ENCODE assay signal across 24 cellular contexts in genomic region chr21:16304700-16305099, GRCh38.
DNase-seq lines count a peak whose midpoint lies in the region; ATAC-seq and TF ChIP-seq lines count a peak whose summit lies in the region.
"Had no signal": no experiment of that assay in that cellular context is flagged by ENCODE, and none has a peak within 500 bp of the region (broad histone marks: within the 10 kb centered on the region; RNA-seq: fewer than 3 reads in every experiment).

No MANE protein-coding gene starts in this region.

- H3K36me3 Mint-ChIP-seq in endodermal cell (ENCODE audit: low read depth) (no peaks in the 10 kb centered on the region), neural crest cell (ENCODE audit: low read depth) (peaks cover 2% of the 10 kb centered on the region)
- H3K36me3 Mint-ChIP-seq in naive thymus-derived CD8-positive, alpha-beta T cell, result no peaks in the 10 kb centered on the region

- H3K4me3 ChIP-seq in adrenal gland (peak overlapping the region in 1 of 4 donors; percentile 38), endodermal cell (ENCODE audit: low read length) (no peak overlapping the region)
- H3K4me3 ChIP-seq: colonic mucosa, left lung, pancreas, stomach had no signal

- no peak for ATAC-seq in naive thymus-derived CD8-positive, alpha-beta T cell
- no peak for ATAC-seq in HG03457 (IDR thresholded peaks at IDR 0.05; ENCODE audit: unreplicated experiment)
- ATAC-seq: left lung, pancreas, T-helper 17 cell had no signal

- no peaks in the 10 kb centered on the region for H3K9me3 Mint-ChIP-seq in endodermal cell
- H3K9me3 Mint-ChIP-seq in neural crest cell, result peaks cover 2% of the 10 kb centered on the region
- no peaks in the 10 kb centered on the region for H3K9me3 Mint-ChIP-seq in naive thymus-derived CD8-positive, alpha-beta T cell

- DNase-seq in adrenal gland (no peak), endodermal cell (no peak), neural crest cell (ENCODE audit: low read depth, low spot score) (no peak), dermis blood vessel endothelial cell (no peak)
- DNase-seq in naive thymus-derived CD8-positive, alpha-beta T cell, result no peak
- DNase-seq: activated CD4-positive, alpha-beta T cell treated with anti-CD3 and anti-CD28 coated beads, Interleukin-2, amount 50 U/mL, for 4 hours; activated T-cell treated with anti-CD3 and anti-CD28 coated beads for 4 hours; AML-193; amygdala; colonic mucosa; DMS79; IMR-90; left lung; NCI-H1694; NCI-H748 treated with DMSO at 0.1 percent for 48 hours; pancreas; small intestine; stimulated activated CD4-positive, alpha-beta T cell treated with anti-CD3 and anti-CD28 coated beads, Interleukin-2, amount 100 ng/mL, for 48 hours; stomach; T-helper 17 cell had no signal

- 62 to 70% (median 65%) methylated on average over 5 of the region's 5 CpGs for WGBS in adrenal gland, 4 donors
- 85 to 92% methylated on average over 3 to 5 of the region's 5 CpGs for WGBS in endodermal cell (ENCODE audit: insufficient coverage in 1 of 2, insufficient read length in 1 of 2), 2 experiments

- intact Hi-C loops in adrenal gland (cut with DNase I), result no loop called here

- H3K9me3 ChIP-seq in adrenal gland (replicated peaks in 1 of 3) (no peaks in the 10 kb centered on the region), endodermal cell (ENCODE audit: control insufficient read depth, low read length) (no peaks in the 10 kb centered on the region)
- H3K9me3 ChIP-seq: colonic mucosa, left lung, pancreas, stomach had no signal

- H3K27me3 ChIP-seq in adrenal gland (no peaks in the 10 kb centered on the region), endodermal cell (ENCODE audit: control insufficient read depth, insufficient read depth, low read length, poor library complexity, severe bottlenecking) (no peaks in the 10 kb centered on the region)
- H3K27me3 ChIP-seq: colonic mucosa, left lung, stomach had no signal

- H3K36me3 ChIP-seq in adrenal gland (replicated peaks in 1 of 2) (no peaks in the 10 kb centered on the region), endodermal cell (ENCODE audit: control insufficient read depth, insufficient read depth, low read length) (no peaks in the 10 kb centered on the region)
- H3K36me3 ChIP-seq: colonic mucosa, left lung, pancreas, stomach had no signal

- TF ChIP-seq POLR2A in adrenal gland (IDR thresholded peaks at IDR 0.05), result no peak

- H3K4me3 Mint-ChIP-seq in endodermal cell, result no peak overlapping the region
- H3K4me3 Mint-ChIP-seq in neural crest cell, result peak overlapping the region; percentile 14
- no peak overlapping the region for H3K4me3 Mint-ChIP-seq in naive thymus-derived CD8-positive, alpha-beta T cell
- H3K4me3 Mint-ChIP-seq: T-helper 17 cell had no signal

- H3K27me3 Mint-ChIP-seq in endodermal cell (ENCODE audit: insufficient read depth), result no peaks in the 10 kb centered on the region
- no peaks in the 10 kb centered on the region for H3K27me3 Mint-ChIP-seq in neural crest cell (ENCODE audit: low read depth)
- H3K27me3 Mint-ChIP-seq in naive thymus-derived CD8-positive, alpha-beta T cell, result no peaks in the 10 kb centered on the region

- H3K4me1 Mint-ChIP-seq in endodermal cell, result peaks cover 3% of the 10 kb centered on the region
- H3K4me1 Mint-ChIP-seq in neural crest cell, result peaks cover 58% of the 10 kb centered on the region
- H3K4me1 Mint-ChIP-seq in naive thymus-derived CD8-positive, alpha-beta T cell, result no peaks in the 10 kb centered on the region

- H3K27ac Mint-ChIP-seq in endodermal cell (no peak overlapping the region), neural crest cell (ENCODE audit: unreplicated experiment) (no peak overlapping the region)
- no peak overlapping the region for H3K27ac Mint-ChIP-seq in naive thymus-derived CD8-positive, alpha-beta T cell
- H3K27ac Mint-ChIP-seq: T-helper 17 cell had no signal

- H3K9ac ChIP-seq in endodermal cell (ENCODE audit: extremely low read depth, low read length, poor library complexity, severe bottlenecking), result no peak overlapping the region

- H3K27ac ChIP-seq in adrenal gland, result peak overlapping the region in 4 of 5 donors; percentile 51 to 74 (median 64)
- peak overlapping the region; percentile 98 for H3K27ac ChIP-seq in endodermal cell (ENCODE audit: low read depth, low read length)
- peak overlapping the region; percentile 17 for H3K27ac ChIP-seq in temporal lobe (ENCODE audit: low read depth, low read length)
- H3K27ac ChIP-seq: colonic mucosa, epithelial cell of prostate, left lung, pancreas, stomach, VCaP had no signal

- no peak for TF ChIP-seq CTCF in adrenal gland (IDR thresholded peaks at IDR 0.05)
- no peak for TF ChIP-seq CTCF in endodermal cell (conservative IDR thresholded peaks at IDR 0.05)
- no peak for TF ChIP-seq CTCF in neural crest cell (conservative IDR thresholded peaks at IDR 0.05)

- POLR2A ChIA-PET in naive thymus-derived CD8-positive, alpha-beta T cell (lab: Charles Lee), result no interaction called here

- H3K4me1 ChIP-seq in adrenal gland (replicated peaks in 1 of 2) (no peaks in the 10 kb centered on the region), endodermal cell (ENCODE audit: control insufficient read depth, insufficient read depth, low read length) (no peaks in the 10 kb centered on the region)
- H3K4me1 ChIP-seq: colonic mucosa, left lung, pancreas, stomach had no signal

Comparison
In these comparisons a context has a peak if more than half of its experiments do, and no peak if none do; other contexts are left out.
1. H3K27ac ChIP-seq: peak in every context shown above with its lines; median percentile 98 in endodermal cell; 64 in adrenal gland; 17 in temporal lobe.